19 cellular contexts compared by ENCODE assay signal in the genomic region with DNA sequence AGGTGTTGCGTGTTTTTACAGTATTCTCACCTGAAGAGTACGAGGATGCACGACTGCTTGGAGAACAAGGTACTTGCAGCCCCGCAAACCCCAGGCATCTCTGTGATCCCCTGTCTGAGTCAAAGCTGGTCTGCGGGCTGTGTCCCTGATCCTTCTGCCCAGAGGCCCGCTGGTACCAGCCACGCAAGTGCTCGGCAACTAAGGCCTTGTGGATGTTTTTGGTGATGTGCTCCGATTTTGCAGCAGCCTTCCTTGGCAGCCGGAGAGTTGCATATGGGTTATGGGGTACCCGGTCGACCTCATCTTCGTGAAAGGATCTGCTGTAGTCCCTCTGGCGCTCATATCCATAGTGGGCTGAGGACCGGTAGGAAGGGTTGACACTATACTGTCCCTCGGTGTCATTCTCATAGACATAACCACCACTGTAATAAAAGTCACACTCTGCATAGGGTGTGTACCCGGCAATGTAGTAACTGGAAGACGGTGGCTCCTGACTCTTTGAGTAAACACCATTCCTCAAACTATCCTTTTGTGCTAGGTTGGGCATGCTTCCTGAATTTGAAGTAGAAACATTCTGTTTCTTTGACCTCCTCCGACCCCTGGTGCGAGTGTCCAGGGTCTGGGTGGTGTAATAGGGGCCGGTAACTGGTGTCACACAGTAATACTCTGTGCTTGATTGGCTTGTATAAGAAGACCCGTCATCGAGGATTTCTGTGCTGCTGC. TPM values are rescaled to one million over a fixed set of nuclear protein-coding genes. Genes with fewer than 3 reads are reported as not detected.
DNase-seq lines count a peak whose midpoint lies in the region; ATAC-seq, FAIRE-seq and TF ChIP-seq lines count a peak whose summit lies in the region.
"Had no signal": no experiment of that assay in that cellular context is flagged by ENCODE, and none has a peak within 500 bp of the region (broad histone marks: within the 10 kb centered on the region; RNA-seq: fewer than 3 reads in every experiment).

No MANE protein-coding gene starts in this region.

- H4K20me1 ChIP-seq in PC-3 (ENCODE audit: low read length) (no peaks in the 10 kb centered on the region), endothelial cell of umbilical vein (replicated peaks; ENCODE audit: control insufficient read depth, extremely low read depth, insufficient read depth, low read length) (no peaks in the 10 kb centered on the region)

- H3K79me2 ChIP-seq in PC-3 (ENCODE audit: low read length) (no peaks in the 10 kb centered on the region), endothelial cell of umbilical vein (ENCODE audit: control insufficient read depth, insufficient read depth, low read length) (peaks cover 17% of the 10 kb centered on the region)

- no peaks in the 10 kb centered on the region for H3K9me1 ChIP-seq in endothelial cell of umbilical vein (replicated peaks; ENCODE audit: control insufficient read depth, extremely low read depth, insufficient read depth, low read length)

- POLR2A ChIA-PET in PC-3 (lab: Charles Lee; ENCODE audit: unreplicated experiment) (no interaction called here), endothelial cell of umbilical vein (lab: Charles Lee) (interaction anchor here (0.6 to 1.3 kb wide), 3 partner anchors 31 to 95 kb away, joined by 3 to 5 read pairs (median 4); no protein-coding TSS in a partner anchor)

- FAIRE-seq in endothelial cell of umbilical vein (lab: Jason Lieb, UNC): no peak
- FAIRE-seq: islet of Langerhans had no signal

- H3K4me2 ChIP-seq in PC-3 (ENCODE audit: low read length) (no peak overlapping the region), endothelial cell of umbilical vein (ENCODE audit: insufficient read depth, low read length) (peak overlapping the region; percentile 65)

- H3K36me3 ChIP-seq in CD4-positive, CD25-positive, alpha-beta regulatory T cell (ENCODE audit: control insufficient read depth, insufficient read depth, low read length): peaks cover 75% of the 10 kb centered on the region
- H3K36me3 ChIP-seq in PC-3 (ENCODE audit: low read depth, low read length): no peaks in the 10 kb centered on the region; the same call in 1 of the 2 replicates
- peaks cover 22 to 26% of the 10 kb centered on the region in 2 experiments for H3K36me3 ChIP-seq in endothelial cell of umbilical vein (ENCODE audit: control insufficient read depth in 2 of 2, extremely low read depth in 1 of 2, insufficient read depth in 2 of 2, low read length in 2 of 2)
- H3K36me3 ChIP-seq: SJSA1 had no signal

- H3K9ac ChIP-seq in PC-3 (ENCODE audit: low read length) (no peak overlapping the region), endothelial cell of umbilical vein (replicated peaks; ENCODE audit: extremely low read depth, insufficient read depth, low read length) (peak overlapping the region; percentile 25)

- ATAC-seq in CD4-positive, CD25-positive, alpha-beta regulatory T cell (ENCODE audit: low read depth in 2 of 2): no peak
- ATAC-seq in PC-3 (peak; percentile 25; the same call in 1 of the 2 replicates), HG03354 (IDR thresholded peaks at IDR 0.05; ENCODE audit: poor library complexity, severe bottlenecking, unreplicated experiment) (no peak)

- H3K27ac Mint-ChIP-seq in CD4-positive, CD25-positive, alpha-beta regulatory T cell: peak overlapping the region in 2 of 3 donors; percentile 20 to 76
- peak overlapping the region; percentile 37 for H3K27ac Mint-ChIP-seq in osteocyte (ENCODE audit: unreplicated experiment)

- H3K27ac ChIP-seq in CD4-positive, CD25-positive, alpha-beta regulatory T cell (ENCODE audit: insufficient read depth, low read length, poor library complexity, severe bottlenecking): no peak overlapping the region
- no peak overlapping the region for H3K27ac ChIP-seq in PC-3 (ENCODE audit: low read length)
- H3K27ac ChIP-seq in endothelial cell of umbilical vein (ENCODE audit: insufficient read depth, low read depth, low read length): peak overlapping the region; percentile 93
- H3K27ac ChIP-seq: SJSA1 had no signal

- H2AFZ ChIP-seq in PC-3 (ENCODE audit: low read length): no peak overlapping the region
- H2AFZ ChIP-seq in endothelial cell of umbilical vein (ENCODE audit: low read depth, low read length): no peak overlapping the region

- H3K27me3 ChIP-seq in CD4-positive, CD25-positive, alpha-beta regulatory T cell (ENCODE audit: control insufficient read depth, insufficient read depth, low read length): no peaks in the 10 kb centered on the region
- no peaks in the 10 kb centered on the region for H3K27me3 ChIP-seq in PC-3 (ENCODE audit: low read length)
- no peaks in the 10 kb centered on the region for H3K27me3 ChIP-seq in endothelial cell of umbilical vein (ENCODE audit: control insufficient read depth in 2 of 2, insufficient read depth in 2 of 2, low read length in 2 of 2)
- H3K27me3 ChIP-seq: SJSA1, spleen had no signal

- no peak for DNase-seq in CD4-positive, CD25-positive, alpha-beta regulatory T cell
- no peak for DNase-seq in PC-3
- DNase-seq in endothelial cell of umbilical vein (ENCODE audit: low read depth, low spot score): no peak
- DNase-seq in osteocyte (ENCODE audit: extremely low spot score, unreplicated experiment): no peak
- no peak for DNase-seq in cerebellar cortex (ENCODE audit: low spot score)
- DNase-seq in posterior vena cava (ENCODE audit: low spot score): no peak
- DNase-seq in foreskin melanocyte: no peak
- DNase-seq: activated CD4-positive, alpha-beta T cell treated with anti-CD3 and anti-CD28 coated beads for 1 hour; activated naive CD4-positive, alpha-beta T cell treated with Interleukin-2 at 50 U/mL for 16 hours; KG1; NCI-H1105 treated with DMSO at 0.1 percent for 48 hours; NCI-H2227 treated with DMSO at 0.1 percent for 48 hours; spleen; stimulated activated naive CD4-positive, alpha-beta T cell treated with Interleukin-2 at 50 U/mL for 16 hours; T-helper 9 cell had no signal

- H3K4me1 ChIP-seq in CD4-positive, CD25-positive, alpha-beta regulatory T cell (ENCODE audit: control insufficient read depth, insufficient read depth, low read length, poor library complexity, severe bottlenecking): peaks cover 13% of the 10 kb centered on the region
- H3K4me1 ChIP-seq in PC-3 (ENCODE audit: insufficient read depth, low read length): peaks cover 39% of the 10 kb centered on the region
- peaks cover 59% of the 10 kb centered on the region for H3K4me1 ChIP-seq in endothelial cell of umbilical vein (ENCODE audit: control insufficient read depth, extremely low read depth, insufficient read depth, low read length)

- BruUV-seq in PC-3 (replicated peaks; lab: Mats Ljungman, UMichigan) (no TSS peak), endothelial cell of umbilical vein (replicated peaks; lab: Mats Ljungman, UMichigan) (TSS peak; percentile 39)

- H3K9me3 Mint-ChIP-seq in CD4-positive, CD25-positive, alpha-beta regulatory T cell: no peaks in the 10 kb centered on the region
- no peaks in the 10 kb centered on the region for H3K9me3 Mint-ChIP-seq in osteocyte (ENCODE audit: unreplicated experiment)

- H3K4me3 Mint-ChIP-seq in CD4-positive, CD25-positive, alpha-beta regulatory T cell: no peak overlapping the region
- no peak overlapping the region for H3K4me3 Mint-ChIP-seq in osteocyte (ENCODE audit: unreplicated experiment)

- H3K9me2 ChIP-seq in PC-3 (replicated peaks; ENCODE audit: low read length): no peaks in the 10 kb centered on the region

- no peaks in the 10 kb centered on the region for H3K27me3 Mint-ChIP-seq in CD4-positive, CD25-positive, alpha-beta regulatory T cell
- no peaks in the 10 kb centered on the region for H3K27me3 Mint-ChIP-seq in osteocyte (ENCODE audit: unreplicated experiment)

- peaks cover 48% of the 10 kb centered on the region for H3K36me3 Mint-ChIP-seq in CD4-positive, CD25-positive, alpha-beta regulatory T cell
- H3K36me3 Mint-ChIP-seq in osteocyte (ENCODE audit: unreplicated experiment): no peaks in the 10 kb centered on the region

- no peak overlapping the region for H3K4me3 ChIP-seq in CD4-positive, CD25-positive, alpha-beta regulatory T cell (ENCODE audit: low read depth, low read length)
- H3K4me3 ChIP-seq in PC-3 (ENCODE audit: low read length): no peak overlapping the region
- no peak overlapping the region for H3K4me3 ChIP-seq in endothelial cell of umbilical vein (replicated peaks in 1 of 3; ENCODE audit: insufficient read depth in 1 of 3, low read depth in 1 of 3, low read length in 3 of 3)
- H3K4me3 ChIP-seq: SJSA1, spleen had no signal

- H3K4me1 Mint-ChIP-seq in CD4-positive, CD25-positive, alpha-beta regulatory T cell: peaks cover 12 to 31% (median 16%) of the 10 kb centered on the region in 4 donors
- peaks cover 21% of the 10 kb centered on the region for H3K4me1 Mint-ChIP-seq in osteocyte (ENCODE audit: unreplicated experiment)

- TF ChIP-seq CTCF in PC-3 (conservative IDR thresholded peaks at IDR 0.05; ENCODE audit: low read depth, low read length) (no peak), endothelial cell of umbilical vein (IDR thresholded peaks at IDR 0.05; ENCODE audit: extremely low read depth in 1 of 2, insufficient read depth in 1 of 2, low read depth in 1 of 2, low read length in 2 of 2) (no peak), osteocyte (IDR thresholded peaks at IDR 0.05) (no peak)

- no peaks in the 10 kb centered on the region for H3K9me3 ChIP-seq in CD4-positive, CD25-positive, alpha-beta regulatory T cell (ENCODE audit: control insufficient read depth in 2 of 2, low read length in 2 of 2)
- H3K9me3 ChIP-seq in PC-3 (ENCODE audit: low read length) (no peaks in the 10 kb centered on the region), endothelial cell of umbilical vein (replicated peaks; ENCODE audit: control insufficient read depth, insufficient read depth, low read length) (no peaks in the 10 kb centered on the region)
- H3K9me3 ChIP-seq: SJSA1, spleen had no signal

- intact Hi-C loops in PC-3 (cut with micrococcal nuclease): loop anchor here (1.0 kb wide), 1 partner anchor 19 kb away; no protein-coding TSS in a partner anchor
- intact Hi-C loops in endothelial cell of umbilical vein (cut with micrococcal nuclease): loop anchor here (1.0 kb wide), 1 partner anchor 108 kb away; no protein-coding TSS in a partner anchor
- intact Hi-C loops in posterior vena cava (cut with DNase I): no loop called here

- dilution Hi-C loops in endothelial cell of umbilical vein (cut with MboI; ENCODE audit: extremely low pct_ligation_motif_present, low sequenced_read_pairs): no loop called here

- peaks cover 2% of the 10 kb centered on the region for H3F3A ChIP-seq in PC-3 (ENCODE audit: low read length, unreplicated experiment)

- TF ChIP-seq POLR2A in endothelial cell of umbilical vein (IDR thresholded peaks at IDR 0.05; ENCODE audit: low read depth, low read length): no peak

- CTCF ChIA-PET in PC-3 (lab: Charles Lee): no interaction called here
- CTCF ChIA-PET in endothelial cell of umbilical vein (lab: Charles Lee): interaction anchor here (0.7 to 2.6 kb wide), 11 partner anchors 7 to 231 kb away, joined by 3 to 18 read pairs (median 4); no protein-coding TSS in a partner anchor

RNA-seq across cellular contexts. Expression of a gene that starts 58.6 kb away (rescaled TPM):
- total RNA-seq in CD4-positive, CD25-positive, alpha-beta regulatory T cell: not detected
- under 1 TPM; 0.03 to 0.16 (median 0.06) TPM for polyA plus RNA-seq in CD4-positive, CD25-positive, alpha-beta regulatory T cell
- total RNA-seq in PC-3 (2014; rRNA removed) (not detected in 2 replicates), endothelial cell of umbilical vein (not detected in 2 replicates), osteocyte (not detected in 2 replicates), posterior vena cava (not detected)
- not detected in 2 replicates for polyA plus RNA-seq in endothelial cell of umbilical vein
- not detected in 2 replicates for polyA plus RNA-seq in endothelial cell of umbilical vein (2011; cell fraction: cytosol; rRNA removed)
- not detected in 2 replicates for polyA plus RNA-seq in endothelial cell of umbilical vein (2011; cell fraction: nucleus; rRNA removed)
- polyA plus RNA-seq in endothelial cell of umbilical vein (2012): 0.04 and 0.05 TPM in 2 replicates
- polyA minus RNA-seq in endothelial cell of umbilical vein: not detected in 2 replicates
- polyA minus RNA-seq in endothelial cell of umbilical vein (2011; cell fraction: cytosol; rRNA and poly(A)+ RNA removed): not detected
- not detected in 2 replicates for polyA minus RNA-seq in endothelial cell of umbilical vein (2011; cell fraction: nucleus; rRNA and poly(A)+ RNA removed)
- total RNA-seq: osteoblast, SJSA1 had no signal

Comparison
In these comparisons a context has a peak if more than half of its experiments do, and no peak if none do; other contexts are left out.
1. intact Hi-C loops: an anchor here in PC-3 (1.0 kb wide) and endothelial cell of umbilical vein (1.0 kb wide); none called in posterior vena cava.